In the genomic region with DNA sequence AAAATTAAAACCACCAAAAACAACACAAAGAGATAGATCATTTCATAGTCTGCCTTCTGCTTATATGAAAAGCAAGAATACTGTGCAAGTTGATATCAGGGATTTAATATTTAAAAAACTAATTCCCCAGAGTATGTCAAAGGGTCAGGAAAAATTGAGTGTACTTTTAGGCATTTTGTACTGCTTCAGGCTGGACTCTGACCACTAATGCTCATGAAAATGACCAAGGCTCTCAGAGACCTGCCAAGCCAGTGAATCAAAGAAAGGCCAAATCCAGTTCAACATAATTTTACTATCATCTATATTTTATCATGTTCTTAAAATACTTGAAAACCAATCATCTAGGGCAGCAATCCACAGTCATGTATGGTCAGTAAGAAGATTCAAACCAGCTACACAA, we compare ENCODE assay signal across 10 cellular contexts.
"Had no signal": no experiment of that assay in that cellular context is flagged by ENCODE, and none has a peak within 500 bp of the region (broad histone marks: within the 10 kb centered on the region; RNA-seq: fewer than 3 reads in every experiment).

No MANE protein-coding gene starts in this region.

- H3K9me3 ChIP-seq: HAP-1 had no signal

- H3K4me1 Mint-ChIP-seq: GM23338, IgD-negative memory B cell had no signal

- H3K27ac ChIP-seq: KMS-11 had no signal

- H3K27ac Mint-ChIP-seq: GM23338, HFFc6, IgD-negative memory B cell had no signal

- H3K36me3 Mint-ChIP-seq: IgD-negative memory B cell had no signal

- ATAC-seq: GM23338, HCT116 had no signal

- H3K36me3 ChIP-seq: HAP-1 had no signal

- DNase-seq: H7, HFFc6, KBM-7 had no signal

- FAIRE-seq: H1, HTR-8/SVneo had no signal

- H3K4me3 Mint-ChIP-seq: GM23338, HFFc6, IgD-negative memory B cell had no signal

- H3K4me3 ChIP-seq: GM23338, HAP-1 had no signal

- H3K4me1 ChIP-seq: HAP-1 had no signal
